Comparison of ENCODE assay signal across 9 cellular contexts in genomic region chr10:116272497-116273221, GRCh38. TPM values are rescaled to one million over a fixed set of nuclear protein-coding genes. Genes with fewer than 3 reads are reported as not detected.
A peak's percentile ranks its signal among the peaks of the same experiment; 100 is the strongest.
DNase-seq lines count a peak whose midpoint lies in the region; ATAC-seq and TF ChIP-seq lines count a peak whose summit lies in the region.
"Had no signal": no experiment of that assay in that cellular context is flagged by ENCODE, and none has a peak within 500 bp of the region (broad histone marks: within the 10 kb centered on the region; RNA-seq: fewer than 3 reads in every experiment).

Gene GFRA1 (minus strand): TSS chr10:116273206. CDS start chr10:116272029, 1,177 bp downstream.

- CTCF ChIA-PET in RWPE1 (lab: Yijun Ruan, JAX) = interaction anchor here (0.8 to 1.5 kb wide), 2 partner anchors 9 to 113 kb away, joined by 4 read pairs; no protein-coding TSS in a partner anchor

- H3K4me1 ChIP-seq in iPS-18a (ENCODE audit: control insufficient read depth, low read depth, low read length) = peaks cover 4% of the 10 kb centered on the region
- H3K4me1 ChIP-seq in skeletal muscle tissue (ENCODE audit: control insufficient read depth in 3 of 3, insufficient read depth in 3 of 3, low read length in 3 of 3) = peaks cover 13 to 35% (median 23%) of the 10 kb centered on the region in 3 donors

- H3K36me3 ChIP-seq in iPS-18a (ENCODE audit: control insufficient read depth, low read depth, low read length) = no peaks in the 10 kb centered on the region
- H3K36me3 ChIP-seq in skeletal muscle tissue (ENCODE audit: control insufficient read depth in 3 of 3, insufficient read depth in 3 of 3, low read length in 3 of 3) = no peaks in the 10 kb centered on the region
- H3K36me3 ChIP-seq: adrenal gland had no signal

- H3K9me3 Mint-ChIP-seq in natural killer cell treated with Interleukin-12 subunit alpha and Interleukin-12 subunit beta and Interleukin-15 and Interleukin-18, amount 100 ng/mL, for 72 hours = no peaks in the 10 kb centered on the region
- H3K9me3 Mint-ChIP-seq in natural killer cell = peaks cover 0 to 5% of the 10 kb centered on the region in 2 donors
- H3K9me3 Mint-ChIP-seq in activated naive CD8-positive, alpha-beta T cell (ENCODE audit: low read depth) = no peaks in the 10 kb centered on the region

- intact Hi-C loops in natural killer cell (cut with micrococcal nuclease) = no loop called here

- H3K27me3 ChIP-seq in iPS-18a (ENCODE audit: control insufficient read depth, insufficient read depth, low read length) = peaks cover 99% of the 10 kb centered on the region
- peaks cover 21 to 64% (median 46%) of the 10 kb centered on the region in 3 donors for H3K27me3 ChIP-seq in skeletal muscle tissue (ENCODE audit: control insufficient read depth in 3 of 3, insufficient read depth in 3 of 3, low read length in 3 of 3)

- no peak within 1 kb of the TSS for H3K27ac Mint-ChIP-seq in natural killer cell treated with Interleukin-12 subunit alpha and Interleukin-12 subunit beta and Interleukin-15 and Interleukin-18, amount 100 ng/mL, for 72 hours
- H3K27ac Mint-ChIP-seq in natural killer cell = no peak within 1 kb of the TSS
- no peak within 1 kb of the TSS for H3K27ac Mint-ChIP-seq in activated naive CD8-positive, alpha-beta T cell

- H3K4me3 ChIP-seq in iPS-18a (ENCODE audit: low read length) (peak within 1 kb of the TSS; percentile 57), skeletal muscle tissue (ENCODE audit: low read length in 3 of 3) (peak within 1 kb of the TSS; percentile 66 to 76 (median 69))

- H3K9me3 ChIP-seq in iPS-18a (ENCODE audit: control insufficient read depth, low read depth, low read length) = no peaks in the 10 kb centered on the region
- H3K9me3 ChIP-seq in skeletal muscle tissue (ENCODE audit: control insufficient read depth in 3 of 3, low read length in 3 of 3) = no peaks in the 10 kb centered on the region
- H3K9me3 ChIP-seq: adrenal gland had no signal

- peak within 1 kb of the TSS; percentile 30 for H3K4me3 Mint-ChIP-seq in natural killer cell treated with Interleukin-12 subunit alpha and Interleukin-12 subunit beta and Interleukin-15 and Interleukin-18, amount 100 ng/mL, for 72 hours
- no peak within 1 kb of the TSS for H3K4me3 Mint-ChIP-seq in natural killer cell
- H3K4me3 Mint-ChIP-seq in activated naive CD8-positive, alpha-beta T cell = peak within 1 kb of the TSS; percentile 66

- DNase-seq in natural killer cell treated with Interleukin-12 subunit alpha and Interleukin-12 subunit beta and Interleukin-15 and Interleukin-18, amount 100 ng/mL, for 72 hours (ENCODE audit: low spot score) = no peak
- DNase-seq in natural killer cell (no peak), UCSD-AML1 (lab: John Stamatoyannopoulos, UW; ENCODE audit: unreplicated experiment) (no peak), RWPE1 (ENCODE audit: low spot score) (no peak)

- H3K4me1 Mint-ChIP-seq in natural killer cell treated with Interleukin-12 subunit alpha and Interleukin-12 subunit beta and Interleukin-15 and Interleukin-18, amount 100 ng/mL, for 72 hours (ENCODE audit: low read depth in 2 of 2) = peaks cover 0 to 5% of the 10 kb centered on the region in 2 donors
- H3K4me1 Mint-ChIP-seq in natural killer cell = peaks cover 0 to 13% of the 10 kb centered on the region in 2 donors
- peaks cover 13% of the 10 kb centered on the region for H3K4me1 Mint-ChIP-seq in activated naive CD8-positive, alpha-beta T cell (ENCODE audit: low read depth)

- H3K27me3 Mint-ChIP-seq in natural killer cell treated with Interleukin-12 subunit alpha and Interleukin-12 subunit beta and Interleukin-15 and Interleukin-18, amount 100 ng/mL, for 72 hours = peaks cover 29 to 63% of the 10 kb centered on the region in 2 donors
- peaks cover 45 to 47% of the 10 kb centered on the region in 2 donors for H3K27me3 Mint-ChIP-seq in natural killer cell (ENCODE audit: low read depth in 2 of 2)
- H3K27me3 Mint-ChIP-seq in activated naive CD8-positive, alpha-beta T cell = peaks cover 42% of the 10 kb centered on the region

- peak in 1 of 2 donors; percentile 42 for ATAC-seq in natural killer cell treated with Interleukin-12 subunit alpha and Interleukin-12 subunit beta and Interleukin-15 and Interleukin-18, amount 100 ng/mL, for 72 hours
- no peak for ATAC-seq in natural killer cell
- ATAC-seq in HG03354 (IDR thresholded peaks at IDR 0.05; ENCODE audit: poor library complexity, severe bottlenecking, unreplicated experiment) = no peak

- TF ChIP-seq CTCF in natural killer cell (IDR thresholded peaks at IDR 0.05) (no peak), RWPE1 (conservative IDR thresholded peaks at IDR 0.05; ENCODE audit: low read depth) (no peak)

- POLR2A ChIA-PET in RWPE1 (lab: Yijun Ruan, JAX; ENCODE audit: low non-redundant PET) = no interaction called here

- peak within 1 kb of the TSS; percentile 12 for H3K9ac ChIP-seq in iPS-18a (ENCODE audit: low read length)
- H3K9ac ChIP-seq in skeletal muscle tissue (ENCODE audit: low read depth in 1 of 3, low read length in 3 of 3) = peak within 1 kb of the TSS; percentile 59 to 68 (median 62)

- H3K27ac ChIP-seq in iPS-18a (ENCODE audit: low read length) (no peak within 1 kb of the TSS), skeletal muscle tissue (ENCODE audit: low read depth, low read length) (peak within 1 kb of the TSS; percentile 62), RWPE1 (no peak within 1 kb of the TSS)

- peaks cover 11% of the 10 kb centered on the region for H3K36me3 Mint-ChIP-seq in natural killer cell treated with Interleukin-12 subunit alpha and Interleukin-12 subunit beta and Interleukin-15 and Interleukin-18, amount 100 ng/mL, for 72 hours
- H3K36me3 Mint-ChIP-seq in natural killer cell = no peaks in the 10 kb centered on the region
- H3K36me3 Mint-ChIP-seq in activated naive CD8-positive, alpha-beta T cell = no peaks in the 10 kb centered on the region

RNA-seq across cellular contexts. Expression of gene GFRA1, which starts in this region (rescaled TPM):
- not detected for total RNA-seq in natural killer cell treated with Interleukin-12 subunit alpha and Interleukin-12 subunit beta and Interleukin-15 and Interleukin-18, amount 100 ng/mL, for 72 hours
- total RNA-seq in natural killer cell = not detected
- total RNA-seq in skeletal muscle tissue = 24.0 TPM

Comparison
In these comparisons a context has a peak if more than half of its experiments do, and no peak if none do; other contexts are left out.
1. RNA of gene GFRA1 (total RNA-seq): 24.0 TPM in skeletal muscle tissue (single experiment); not detected in natural killer cell treated with Interleukin-12 subunit alpha and Interleukin-12 subunit beta and Interleukin-15 and Interleukin-18, amount 100 ng/mL, for 72 hours and not detected in natural killer cell; every median in the first group is over 10 times any median in the second.